ENCODE assay signal across 1 cellular context in genomic region chr14:105064721-105065143, GRCh38.
TF ChIP-seq lines count a peak whose summit lies in the region.

No MANE protein-coding gene starts in this region.

TF ChIP-seq in liver, 16 proteins besides CTCF, POLR2A, EP300 and RAD21 (continued from another document):
- no peak for TF ChIP-seq NR2F2 (IDR thresholded peaks at IDR 0.05)
